Comparison of ENCODE assay signal across 20 cellular contexts in the genomic region with DNA sequence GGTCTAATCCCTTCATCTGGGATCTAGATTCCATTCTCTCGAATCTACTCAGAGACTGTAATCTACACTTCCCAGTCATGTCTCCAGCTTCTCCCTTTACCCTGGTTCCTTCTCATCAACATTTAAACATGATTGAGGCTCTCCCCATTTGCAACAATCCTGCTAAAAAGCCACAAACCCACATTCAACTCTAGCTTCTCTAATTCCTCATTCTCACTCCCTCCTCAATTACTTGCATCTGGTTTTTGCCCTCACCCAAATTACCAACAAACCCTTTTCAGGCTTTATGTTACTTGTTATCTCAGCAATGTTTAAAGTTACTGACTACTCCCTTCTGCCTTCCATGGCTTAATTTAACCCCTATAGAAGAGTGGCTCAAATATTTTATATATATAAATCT. TPM values are rescaled to one million over a fixed set of nuclear protein-coding genes. Genes with fewer than 3 reads are reported as not detected.
DNase-seq lines count a peak whose midpoint lies in the region; ATAC-seq and TF ChIP-seq lines count a peak whose summit lies in the region.
"Had no signal": no experiment of that assay in that cellular context is flagged by ENCODE, and none has a peak within 500 bp of the region (broad histone marks: within the 10 kb centered on the region; RNA-seq: fewer than 3 reads in every experiment).

No MANE protein-coding gene starts in this region.

- H3K36me3 ChIP-seq in upper lobe of right lung = no peaks in the 10 kb centered on the region

- peak; percentile 87 for DNase-seq in KBM-7
- DNase-seq in MV-4-11 (lab: John Stamatoyannopoulos, UW) = peak; percentile 68
- DNase-seq in OCI-M1 (lab: John Stamatoyannopoulos, UW) = peak; percentile 49
- no peak for DNase-seq in upper lobe of right lung
- no peak for DNase-seq in immature natural killer cell
- DNase-seq in activated CD8-positive, alpha-beta memory T cell treated with anti-CD3 and anti-CD28 coated beads for 24 hours = no peak
- DNase-seq: ACHN; CD8-positive, alpha-beta T cell; NCI-H1048; NCI-H1417 treated with DMSO at 0.1 percent for 48 hours; NCI-H187; NCI-H748 treated with DMSO at 0.1 percent for 48 hours; PC-9; RPMI8226; SHP77; SK-N-SH; T1000 had no signal

- H3K4me1 ChIP-seq in upper lobe of right lung = no peaks in the 10 kb centered on the region

- H3K9me3 ChIP-seq in upper lobe of right lung = no peaks in the 10 kb centered on the region
- H3K9me3 ChIP-seq: SK-N-SH had no signal

- intact Hi-C loops in upper lobe of right lung (cut with DNase I) = no loop called here

- TF ChIP-seq CTCF in upper lobe of right lung (IDR thresholded peaks at IDR 0.05) = no peak

- no peak overlapping the region for H3K27ac Mint-ChIP-seq in immature natural killer cell
- H3K27ac Mint-ChIP-seq: CD8-positive, alpha-beta T cell; T-helper 1 cell treated with Interleukin-12 subunit alpha and Interleukin-12 subunit beta and Interleukin-4 antibody, amounts not matched to agents 30 μg/mL and 1 μg/mL, for 36 hours had no signal

- no peak overlapping the region for H3K27ac ChIP-seq in upper lobe of right lung
- H3K27ac ChIP-seq: BLaER1 treated with 17β-estradiol and CSF1 and Interleukin-3, amounts not matched to agents 10 nM and 100 nM; PC-9 had no signal

- H3K27me3 ChIP-seq in upper lobe of right lung = no peaks in the 10 kb centered on the region
- H3K27me3 ChIP-seq: BLaER1 treated with 17β-estradiol and CSF1 and Interleukin-3, amounts not matched to agents 10 nM and 100 nM had no signal

- peaks cover 0 to 5% (median under 1%) of the 10 kb centered on the region in 3 donors for H3K36me3 Mint-ChIP-seq in immature natural killer cell

- no peak overlapping the region for H3K4me3 Mint-ChIP-seq in immature natural killer cell
- H3K4me3 Mint-ChIP-seq: CD8-positive, alpha-beta T cell; T-helper 1 cell treated with Interleukin-12 subunit alpha and Interleukin-12 subunit beta and Interleukin-4 antibody, amounts not matched to agents 30 μg/mL and 1 μg/mL, for 36 hours had no signal

- H3K4me1 Mint-ChIP-seq in immature natural killer cell = peaks cover 14 to 32% of the 10 kb centered on the region in 2 donors

- in situ Hi-C loops in KBM-7 (cut with MboI; ENCODE audit: low pct_unique_long_range_greater_than_20kb, low sequenced_read_pairs) = no loop called here

- no peaks in the 10 kb centered on the region for H3K27me3 Mint-ChIP-seq in immature natural killer cell (ENCODE audit: low read depth in 3 of 3)

- no peak overlapping the region for H3K4me3 ChIP-seq in upper lobe of right lung
- H3K4me3 ChIP-seq: BLaER1 treated with 17β-estradiol and CSF1 and Interleukin-3, amounts not matched to agents 10 nM and 100 nM; PC-9 had no signal

- no peaks in the 10 kb centered on the region for H3K9me3 Mint-ChIP-seq in immature natural killer cell
- H3K9me3 Mint-ChIP-seq: CD8-positive, alpha-beta T cell; T-helper 1 cell treated with Interleukin-12 subunit alpha and Interleukin-12 subunit beta and Interleukin-4 antibody, amounts not matched to agents 30 μg/mL and 1 μg/mL, for 36 hours had no signal

- ATAC-seq in upper lobe of right lung = peak; percentile 27
- no peak for ATAC-seq in GM19463 (IDR thresholded peaks at IDR 0.05; ENCODE audit: unreplicated experiment)
- ATAC-seq: CD8-positive, alpha-beta T cell had no signal

RNA-seq across cellular contexts. Expression of gene ETFA, which starts 11.5 kb away (rescaled TPM):
- 71.3 TPM for total RNA-seq in upper lobe of right lung
- 100 to 1,000 TPM; 146 to 157 (median 157) TPM for polyA plus RNA-seq in immature natural killer cell

RNA-seq across cellular contexts. Expression of gene ISL2, which starts 36.8 kb away (rescaled TPM):
- not detected for total RNA-seq in upper lobe of right lung
- polyA plus RNA-seq in immature natural killer cell = not detected
- total RNA-seq: CD8-positive, alpha-beta T cell had no signal

Comparison
In these comparisons a context has a peak if more than half of its experiments do, and no peak if none do; other contexts are left out.
1. DNase-seq: peak in KBM-7 (single experiment), MV-4-11 (single experiment) and OCI-M1 (single experiment); none in upper lobe of right lung (single experiment), immature natural killer cell (0 of 3) and activated CD8-positive, alpha-beta memory T cell treated with anti-CD3 and anti-CD28 coated beads for 24 hours (single experiment).